ENCODE assay signal across 8 cellular contexts in genomic region chr12:94460594-94460959, GRCh38. TPM values are rescaled to one million over a fixed set of nuclear protein-coding genes. Genes with fewer than 3 reads are reported as not detected.
DNase-seq lines count a peak whose midpoint lies in the region; ATAC-seq, FAIRE-seq and TF ChIP-seq lines count a peak whose summit lies in the region.

No MANE protein-coding gene starts in this region.

- H3K9me3 Mint-ChIP-seq in stimulated activated naive CD8-positive, alpha-beta T cell treated with anti-CD3 and anti-CD28 coated beads, Interleukin-15, Interleukin-2, amounts not matched to agents 100 ng/mL and 50 ng/mL, for 24 hours: no peaks in the 10 kb centered on the region

- FAIRE-seq in GM12878 (lab: Jason Lieb, UNC): peak; percentile 64

- peaks cover 7% of the 10 kb centered on the region for H3K9me3 ChIP-seq in GM12878 (replicated peaks; ENCODE audit: control insufficient read depth, insufficient read depth, low read length)
- no peaks in the 10 kb centered on the region for H3K9me3 ChIP-seq in aorta (ENCODE audit: control insufficient read depth, low read length)

- no peak for ATAC-seq in stimulated activated naive CD8-positive, alpha-beta T cell treated with anti-CD3 and anti-CD28 coated beads, Interleukin-15, Interleukin-2, amounts not matched to agents 100 U/mL and 50 U/mL, for 24 hours
- ATAC-seq in GM12878 (no peak), aorta (ENCODE audit: low FRiP score) (no peak), GM21528 (IDR thresholded peaks at IDR 0.05; ENCODE audit: low FRiP score, unreplicated experiment) (no peak), GM19397 (IDR thresholded peaks at IDR 0.05; ENCODE audit: unreplicated experiment) (no peak)

- no peak overlapping the region for H4K5ac ChIP-seq in mesendoderm (ENCODE audit: low read length)

- H3K27ac ChIP-seq in GM12878 (ENCODE audit: control insufficient read depth, insufficient read depth) (peak overlapping the region; percentile 94), mesendoderm (ENCODE audit: low read depth, low read length) (no peak overlapping the region), aorta (ENCODE audit: low read depth in 1 of 2, low read length in 2 of 2) (no peak overlapping the region)

- no peak for TF ChIP-seq POLR2A in GM12878 (IDR thresholded peaks at IDR 0.05; ENCODE audit: low read depth, low read length)

- H3K4me1 ChIP-seq in GM12878 (ENCODE audit: control insufficient read depth, insufficient read depth, low read length) (0 out of 2 replicates have a peak, but pooled peaks cover 3% of the 10 kb centered on the region), mesendoderm (ENCODE audit: control insufficient read depth, low read depth, low read length) (no peaks in the 10 kb centered on the region), aorta (ENCODE audit: control insufficient read depth in 1 of 2, insufficient read depth in 2 of 2, low read length in 2 of 2) (no peaks in the 10 kb centered on the region)

- H2BK5ac ChIP-seq in mesendoderm (ENCODE audit: low read length): no peak overlapping the region

- no peaks in the 10 kb centered on the region for H3K36me3 ChIP-seq in GM12878 (ENCODE audit: control insufficient read depth in 2 of 2, insufficient read depth in 2 of 2, low read length in 1 of 2)
- H3K36me3 ChIP-seq in mesendoderm (ENCODE audit: control insufficient read depth, insufficient read depth, low read length): no peaks in the 10 kb centered on the region
- H3K36me3 ChIP-seq in aorta (ENCODE audit: control insufficient read depth in 1 of 2, insufficient read depth in 2 of 2, low read length in 1 of 2): no peaks in the 10 kb centered on the region

- BruUV-seq in GM12878 (replicated peaks; lab: Mats Ljungman, UMichigan): no TSS peak

- no peak overlapping the region for H2BK15ac ChIP-seq in mesendoderm (replicated peaks; ENCODE audit: low read depth)

- H3K4ac ChIP-seq in mesendoderm (ENCODE audit: low read depth, low read length): peak overlapping the region; percentile 1

- peak overlapping the region; percentile 92 for H3K4me3 Mint-ChIP-seq in stimulated activated naive CD8-positive, alpha-beta T cell treated with anti-CD3 and anti-CD28 coated beads, Interleukin-15, Interleukin-2, amounts not matched to agents 100 ng/mL and 50 ng/mL, for 24 hours

- H3K4me3 ChIP-seq in GM12878 (peak overlapping the region; percentile 67), mesendoderm (ENCODE audit: low read length) (peak overlapping the region; percentile 28), aorta (ENCODE audit: low read length in 2 of 2) (peak overlapping the region; percentile 0 to 72)

- no peak for TF ChIP-seq EP300 in GM12878 (IDR thresholded peaks at IDR 0.05; ENCODE audit: borderline replicate concordance in 1 of 2, control insufficient read depth in 1 of 2, low read depth in 2 of 2, low read length in 2 of 2)

- RAD21 ChIA-PET in GM12878 (lab: Charles Lee; ENCODE audit: unreplicated experiment): interaction anchor here (0.9 to 1.3 kb wide), 3 partner anchors 9 to 415 kb away, joined by 3 to 4 read pairs (median 3); no protein-coding TSS in a partner anchor

- H3K56ac ChIP-seq in mesendoderm (ENCODE audit: low read length): peak overlapping the region; percentile 98

- CTCF ChIA-PET in GM12878 (lab: Yijun Ruan, JAX): interaction anchor here (0.9 to 1.0 kb wide), 2 partner anchors 359 to 360 kb away, joined by 3 read pairs; no protein-coding TSS in a partner anchor

- H4K8ac ChIP-seq in mesendoderm (ENCODE audit: low read depth, low read length): no peak overlapping the region

- H3K36me3 Mint-ChIP-seq in stimulated activated naive CD8-positive, alpha-beta T cell treated with anti-CD3 and anti-CD28 coated beads, Interleukin-15, Interleukin-2, amounts not matched to agents 100 ng/mL and 50 ng/mL, for 24 hours (ENCODE audit: low read depth): peaks cover 24% of the 10 kb centered on the region

- H3K18ac ChIP-seq in mesendoderm (ENCODE audit: low read length): peak overlapping the region; percentile 29

- no peak for DNase-seq in stimulated activated naive CD8-positive, alpha-beta T cell treated with anti-CD3 and anti-CD28 coated beads, Interleukin-15, Interleukin-2, amounts not matched to agents 100 U/mL and 50 U/mL, for 24 hours
- DNase-seq in GM12878 (ENCODE audit: low read depth, low spot score): no peak
- no peak for DNase-seq in mesendoderm
- no peak for DNase-seq in aorta
- no peak for DNase-seq in NCI-H1048 (lab: John Stamatoyannopoulos, UW)

- H3K27me3 Mint-ChIP-seq in stimulated activated naive CD8-positive, alpha-beta T cell treated with anti-CD3 and anti-CD28 coated beads, Interleukin-15, Interleukin-2, amounts not matched to agents 100 ng/mL and 50 ng/mL, for 24 hours: peaks cover 16% of the 10 kb centered on the region

- H3K79me2 ChIP-seq in GM12878 (ENCODE audit: control insufficient read depth, insufficient read depth, low read length) (peaks cover 41% of the 10 kb centered on the region), mesendoderm (ENCODE audit: control insufficient read depth, insufficient read depth, low read length) (no peaks in the 10 kb centered on the region)

- peak overlapping the region; percentile 98 for H3K4me2 ChIP-seq in GM12878 (ENCODE audit: control insufficient read depth, insufficient read depth)
- H3K4me2 ChIP-seq in mesendoderm (ENCODE audit: low read length): peak overlapping the region; percentile 49

- WGBS in GM12878 (ENCODE audit: insufficient coverage, insufficient replicate concordance, low lambda C conversion rate, missing lambda C conversion rate): 25% methylated on average over 6 of the region's 6 CpGs
- WGBS in mesendoderm (ENCODE audit: extremely low coverage, insufficient coverage, low lambda C conversion rate): no CpG with 5 or more reads among the region's 6 CpGs
- 9% methylated on average over 6 of the region's 6 CpGs for WGBS in aorta, 2 donors

- TF ChIP-seq RAD21 in GM12878 (IDR thresholded peaks at IDR 0.05; ENCODE audit: insufficient read depth, low read depth, low read length): no peak

- no peak overlapping the region for H2AK5ac ChIP-seq in mesendoderm (ENCODE audit: low read length)

- peaks cover 35% of the 10 kb centered on the region for H3K4me1 Mint-ChIP-seq in stimulated activated naive CD8-positive, alpha-beta T cell treated with anti-CD3 and anti-CD28 coated beads, Interleukin-15, Interleukin-2, amounts not matched to agents 100 ng/mL and 50 ng/mL, for 24 hours (ENCODE audit: low read depth)

- intact Hi-C loops in GM12878 (cut with micrococcal nuclease; ENCODE audit: unreplicated experiment): no loop called here
- intact Hi-C loops in aorta (cut with DNase I): no loop called here

- H3K9ac ChIP-seq in GM12878 (ENCODE audit: control insufficient read depth, insufficient read depth, low read length): peak overlapping the region; percentile 93
- H3K9ac ChIP-seq in mesendoderm (ENCODE audit: low read length): peak overlapping the region; percentile 70

- peak overlapping the region; percentile 97 for H3K27ac Mint-ChIP-seq in stimulated activated naive CD8-positive, alpha-beta T cell treated with anti-CD3 and anti-CD28 coated beads, Interleukin-15, Interleukin-2, amounts not matched to agents 100 ng/mL and 50 ng/mL, for 24 hours

- TF ChIP-seq CTCF in GM12878 (IDR thresholded peaks at IDR 0.05 in 2 of 3, conservative IDR thresholded peaks at IDR 0.05 in 1 of 3; ENCODE audit: control insufficient read depth in 2 of 3, extremely low read depth in 1 of 3, insufficient read depth in 1 of 3, low read depth in 3 of 3, low read length in 3 of 3): no peak

- no peaks in the 10 kb centered on the region for H3K27me3 ChIP-seq in GM12878 (replicated peaks in 1 of 2; ENCODE audit: control insufficient read depth in 2 of 2, insufficient read depth in 2 of 2, low read length in 1 of 2)
- no peaks in the 10 kb centered on the region for H3K27me3 ChIP-seq in mesendoderm (ENCODE audit: insufficient read depth, low read length, poor library complexity)
- H3K27me3 ChIP-seq in aorta (ENCODE audit: control insufficient read depth in 1 of 2, insufficient read depth in 2 of 2, low read length in 1 of 2): no peaks in the 10 kb centered on the region

- H2AFZ ChIP-seq in GM12878 (ENCODE audit: control insufficient read depth, low read depth, low read length): peak overlapping the region; percentile 96

- in situ Hi-C loops in GM12878 (cut with MboI): no loop called here

- no peaks in the 10 kb centered on the region for H4K20me1 ChIP-seq in GM12878 (ENCODE audit: control insufficient read depth, insufficient read depth)

- H3K79me1 ChIP-seq in mesendoderm (ENCODE audit: low read length): peaks cover 2% of the 10 kb centered on the region

- POLR2A ChIA-PET in GM12878 (lab: Charles Lee): interaction anchor here (1.0 kb wide), 1 partner anchor 50 kb away, joined by 3 read pairs; no protein-coding TSS in a partner anchor

- no peak overlapping the region for H3K23ac ChIP-seq in mesendoderm (ENCODE audit: low read length)

- SMC1A ChIA-PET in GM12878 (lab: Charles Lee; ENCODE audit: uncharacterized antibody, unreplicated experiment): interaction anchor here (1.0 to 1.6 kb wide), 5 partner anchors 18 to 126 kb away, joined by 3 to 8 read pairs (median 4); no protein-coding TSS in a partner anchor

- no peak overlapping the region for H2BK120ac ChIP-seq in mesendoderm (ENCODE audit: low read depth, low read length)

TF ChIP-seq in GM12878, 131 proteins besides CTCF, POLR2A, EP300 and RAD21:
- no peak for TF ChIP-seq RELA (IDR thresholded peaks at IDR 0.05; ENCODE audit: borderline replicate concordance, partially characterized antibody)
- TF ChIP-seq MTA3 (IDR thresholded peaks at IDR 0.05; ENCODE audit: borderline replicate concordance, low read length): peak; percentile 44; the same call in 1 of the 2 replicates
- TF ChIP-seq IRF4 (IDR thresholded peaks at IDR 0.05; ENCODE audit: low read depth, low read length): 0 out of 2 replicates have a peak, but pooled peaks have one; percentile 2

RNA-seq across cellular contexts. Expression of gene CEP83, which starts 0.9 kb away (rescaled TPM):
- total RNA-seq in GM12878 (2013; cell fraction: nucleolus; rRNA removed): 250 and 265 TPM in 2 replicates
- total RNA-seq in GM12878 (2014; rRNA removed): 25.0 and 27.6 TPM in 2 replicates
- total RNA-seq in GM12878 (2014; rRNA removed; fragmentation: Illumina TruSeq; extraction: Trizol): 30.1 and 33.1 TPM in 2 replicates
- total RNA-seq in GM12878 (2021): 15.2 and 20.0 TPM in 2 replicates
- polyA plus RNA-seq in GM12878 (2011; ENCODE audit: low read depth): 3.9 TPM
- 39.0 and 65.8 TPM in 2 replicates for polyA plus RNA-seq in GM12878 (2011; rRNA removed)
- 11.5 and 11.8 TPM in 2 replicates for polyA plus RNA-seq in GM12878 (2011; cell fraction: cytosol; rRNA removed)
- polyA plus RNA-seq in GM12878 (2011; cell fraction: nucleus; rRNA removed): 64.8 and 72.7 TPM in 2 replicates
- 6.7 and 10.3 TPM in 2 replicates for polyA plus RNA-seq in GM12878 (2012)
- polyA plus RNA-seq in GM12878 (2014; fragmentation: Illumina TruSeq; extraction: Trizol): 36.0 and 50.1 TPM in 2 replicates
- polyA plus RNA-seq in GM12878 (2014; fragmentation: Nextera tagmentation; extraction: Ambion mirVana): 1 to 10 TPM; 4.3 to 5.0 TPM
- polyA plus RNA-seq in GM12878 (2014; rRNA removed): 18.5 and 25.2 TPM in 2 replicates
- polyA plus RNA-seq in GM12878 (2016; fragmentation: Nextera tagmentation; extraction: Ambion mirVana): 10 to 100 TPM; 14.2 to 15.9 TPM
- 32.6 and 36.1 TPM in 2 replicates for polyA minus RNA-seq in GM12878 (2011; rRNA and poly(A)+ RNA removed)
- 7.4 and 11.9 TPM in 2 replicates for polyA minus RNA-seq in GM12878 (2011; cell fraction: cytosol; rRNA and poly(A)+ RNA removed)
- polyA minus RNA-seq in GM12878 (2011; cell fraction: nucleus; rRNA and poly(A)+ RNA removed): 59.0 and 110 TPM in 2 replicates
- 12.5 TPM for polyA plus RNA-seq in mesendoderm (2013, experiment 1 of 2)
- 11.2 TPM for polyA plus RNA-seq in mesendoderm (2013, experiment 2 of 2)
- total RNA-seq in aorta: 10 to 100 TPM; 16.5 to 17.1 TPM
- polyA plus RNA-seq in aorta: 1 to 10 TPM; 3.9 to 5.6 TPM
